In the genomic region with DNA sequence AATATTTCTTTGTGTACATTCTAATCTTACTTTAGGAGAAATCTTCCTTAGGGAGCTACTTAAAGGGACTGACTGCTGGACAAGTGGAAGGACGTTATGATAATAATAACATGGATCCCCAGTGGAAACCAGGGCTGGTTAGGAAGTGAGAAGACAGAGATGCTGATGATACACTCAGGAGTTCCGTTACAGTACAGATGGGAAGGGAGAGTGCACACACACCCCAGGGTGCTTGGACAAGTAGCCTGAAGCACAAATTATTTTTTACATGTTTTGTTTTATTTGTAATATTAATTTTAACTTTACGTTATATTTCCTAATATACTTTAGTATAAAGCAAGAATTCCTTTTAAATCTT, we compare ENCODE assay signal across 18 cellular contexts.
DNase-seq lines count a peak whose midpoint lies in the region; FAIRE-seq and TF ChIP-seq lines count a peak whose summit lies in the region.
"Had no signal": no experiment of that assay in that cellular context is flagged by ENCODE, and none has a peak within 500 bp of the region (broad histone marks: within the 10 kb centered on the region; RNA-seq: fewer than 3 reads in every experiment).

No MANE protein-coding gene starts in this region.

- H4K20me1 ChIP-seq in H1 (replicated peaks in 1 of 2; ENCODE audit: control insufficient read depth in 1 of 2, insufficient read depth in 2 of 2, low read length in 2 of 2) (no peaks in the 10 kb centered on the region), GM23248 (ENCODE audit: insufficient read depth) (no peaks in the 10 kb centered on the region)

- H3K23me2 ChIP-seq in H1 (ENCODE audit: low read depth, low read length) = no peaks in the 10 kb centered on the region; the same call in 1 of the 2 replicates

- H2BK20ac ChIP-seq in H1 (ENCODE audit: low read length) = 0 out of 2 replicates have a peak overlapping the region, but pooled peaks have one; percentile 80

- H2BK15ac ChIP-seq in H1 (ENCODE audit: low read length) = no peak overlapping the region

- no peak overlapping the region for H4K91ac ChIP-seq in H1 (replicated peaks; ENCODE audit: insufficient read length, low read length)

- TF ChIP-seq EP300 in H1 (IDR thresholded peaks at IDR 0.05; ENCODE audit: borderline replicate concordance in 1 of 2, low read depth in 2 of 2, low read length in 2 of 2) = no peak

- H3K27me3 ChIP-seq in H1 (replicated peaks in 1 of 4; ENCODE audit: control insufficient read depth in 3 of 4, extremely low read depth in 1 of 4, insufficient read depth in 3 of 4, low read length in 3 of 4) (no peaks in the 10 kb centered on the region), GM23248 (replicated peaks; ENCODE audit: insufficient read depth) (no peaks in the 10 kb centered on the region)

- no peak overlapping the region for H3K4ac ChIP-seq in H1 (replicated peaks; ENCODE audit: insufficient read length, low read depth, low read length)

- in situ Hi-C loops in GM23248 (cut with MboI) = no loop called here

- H3K4me3 ChIP-seq in H1 (ENCODE audit: extremely low read depth in 1 of 4, insufficient read depth in 2 of 4, low read depth in 3 of 4, low read length in 4 of 4) = no peak overlapping the region
- no peak overlapping the region for H3K4me3 ChIP-seq in GM23248
- H3K4me3 ChIP-seq: SK-N-MC had no signal

- H2BK12ac ChIP-seq in H1 (ENCODE audit: low read depth, low read length) = peak overlapping the region; percentile 94; the same call in 1 of the 2 replicates

- TF ChIP-seq POLR2A in H1 (IDR thresholded peaks at IDR 0.05; ENCODE audit: control extremely low read depth in 1 of 2, low read depth in 2 of 2, low read length in 2 of 2) = no peak

- no peak overlapping the region for H2BK120ac ChIP-seq in H1 (replicated peaks; ENCODE audit: low read depth, low read length)

- no peaks in the 10 kb centered on the region for H3K79me1 ChIP-seq in H1 (ENCODE audit: low read depth, low read length)

- H3F3A ChIP-seq in GM23248 (ENCODE audit: insufficient read depth) = no peaks in the 10 kb centered on the region

- H3K18ac ChIP-seq in H1 (ENCODE audit: extremely low read depth, low read length) = peak overlapping the region; percentile 51; the same call in 1 of the 2 replicates

- H3K56ac ChIP-seq in H1 (replicated peaks; ENCODE audit: insufficient read length, low read depth, low read length) = no peak overlapping the region

- DNase-seq in NCI-H510A (lab: John Stamatoyannopoulos, UW) = peak; percentile 2
- no peak for DNase-seq in NCI-H510A treated with DMSO at 0.1 percent for 48 hours (lab: John Stamatoyannopoulos, UW)
- DNase-seq in NCI-H69 (lab: John Stamatoyannopoulos, UW) = peak; percentile 61
- DNase-seq in H1 (ENCODE audit: low read depth in 1 of 2, low spot score in 2 of 2) = no peak
- no peak for DNase-seq in GM03348 (ENCODE audit: low spot score)
- no peak for DNase-seq in GM23248
- DNase-seq in NCI-H1048 (lab: John Stamatoyannopoulos, UW) = no peak
- DNase-seq in cerebellar nuclear complex (lab: John Stamatoyannopoulos, UW) = no peak
- DNase-seq: DMS 273 treated with DMSO at 0.1 percent for 48 hours, EL, NCI-H1105, NCI-H1694, NCI-H2081 treated with DMSO at 0.1 percent for 48 hours, NCI-H524, SHP77 had no signal

- no peak overlapping the region for H3K23ac ChIP-seq in H1 (ENCODE audit: insufficient read length)

- H3K79me2 ChIP-seq in H1 (ENCODE audit: control insufficient read depth in 1 of 2, insufficient read depth in 2 of 2, low read length in 2 of 2) = no peaks in the 10 kb centered on the region
- H3K79me2 ChIP-seq in GM23248 (ENCODE audit: insufficient read depth) = no peaks in the 10 kb centered on the region

- H3K27ac ChIP-seq in H1 (ENCODE audit: low read depth, low read length) = no peak overlapping the region
- H3K27ac ChIP-seq in GM23248 = no peak overlapping the region
- H3K27ac ChIP-seq: 22Rv1, SK-N-MC had no signal

- TF ChIP-seq RAD21 in H1 (IDR thresholded peaks at IDR 0.05 in 1 of 2, conservative IDR thresholded peaks at IDR 0.05 in 1 of 2; ENCODE audit: low read depth in 2 of 2, low read length in 2 of 2) = no peak

- POLR2A ChIA-PET in H1 (lab: Charles Lee; ENCODE audit: partially characterized antibody) = interaction anchor here (1.3 to 1.4 kb wide), 2 partner anchors 11 to 154 kb away, joined by 3 read pairs; no protein-coding TSS in a partner anchor

- H3K9me3 ChIP-seq in H1 (ENCODE audit: insufficient read depth in 2 of 2, low read depth in 1 of 2, low read length in 1 of 2) (no peaks in the 10 kb centered on the region), GM23248 (ENCODE audit: low read depth) (no peaks in the 10 kb centered on the region)

- no peaks in the 10 kb centered on the region for H3K9me2 ChIP-seq in GM23248 (ENCODE audit: insufficient read depth)

- H3K4me2 ChIP-seq in H1 (ENCODE audit: insufficient read depth in 1 of 2, low read depth in 2 of 2, low read length in 2 of 2) (no peak overlapping the region), GM23248 (ENCODE audit: unreplicated experiment) (no peak overlapping the region)

- CTCF ChIA-PET in H1 (lab: Charles Lee; ENCODE audit: partially characterized antibody) = interaction anchor here (0.9 to 1.3 kb wide), 2 partner anchors 10 to 14 kb away, joined by 3 to 4 read pairs; no protein-coding TSS in a partner anchor

- H3K4me1 ChIP-seq in H1 (replicated peaks in 1 of 4; ENCODE audit: control insufficient read depth in 3 of 4, insufficient read depth in 4 of 4, low read length in 3 of 4) = no peaks in the 10 kb centered on the region
- H3K4me1 ChIP-seq in GM23248 (ENCODE audit: insufficient read depth) = no peaks in the 10 kb centered on the region

- no peak overlapping the region for H4K8ac ChIP-seq in H1 (ENCODE audit: extremely low read depth, insufficient read depth, low read length)

- no peak for TF ChIP-seq CTCF in H1 (IDR thresholded peaks at IDR 0.05; ENCODE audit: control extremely low read depth in 1 of 3, insufficient read depth in 1 of 3, low read depth in 1 of 3, low read length in 3 of 3)

- H3K9ac ChIP-seq in H1 (replicated peaks in 1 of 4; ENCODE audit: extremely low read depth in 1 of 4, low read depth in 3 of 4, low read length in 3 of 4) = no peak overlapping the region
- H3K9ac ChIP-seq in GM23248 = no peak overlapping the region

- peak overlapping the region; percentile 21 for H4K5ac ChIP-seq in H1 (ENCODE audit: insufficient read length, low read depth, low read length)

- no peak overlapping the region for H2BK5ac ChIP-seq in H1 (ENCODE audit: low read depth, low read length)

- WGBS in H1 (ENCODE audit: extremely low coverage in 1 of 2, insufficient coverage in 1 of 2, insufficient read length in 1 of 2, insufficient replicate concordance in 2 of 2, low coverage in 1 of 2, low lambda C conversion rate in 2 of 2, missing lambda C conversion rate in 1 of 2), 2 experiments = 69% methylated on average over 3 of the region's 3 CpGs; no CpG with 5 or more reads in 1 of the 2 experiments
- WGBS in GM23248 (ENCODE audit: low coverage in 1 of 2, low lambda C conversion rate in 2 of 2, missing lambda C conversion rate in 2 of 2), 2 experiments = 58 to 63% methylated on average over 3 of the region's 3 CpGs

- H3K36me3 ChIP-seq in H1 (ENCODE audit: control insufficient read depth in 2 of 4, insufficient read depth in 4 of 4, low read length in 3 of 4) = no peaks in the 10 kb centered on the region
- H3K36me3 ChIP-seq in GM23248 (ENCODE audit: low read depth) = no peaks in the 10 kb centered on the region

- H3K14ac ChIP-seq in H1 (ENCODE audit: insufficient read length) = no peak overlapping the region

- H2AK5ac ChIP-seq in H1 (ENCODE audit: low read depth, low read length) = no peak overlapping the region

- FAIRE-seq in H1 (lab: Jason Lieb, UNC) = no peak
- FAIRE-seq: GM12892 had no signal

- H2AFZ ChIP-seq in H1 (ENCODE audit: low read length) (0 out of 2 replicates have a peak overlapping the region, but pooled peaks have one; percentile 44), GM23248 (no peak overlapping the region)

TF ChIP-seq in H1, 55 proteins besides CTCF, POLR2A, EP300 and RAD21 (continues in another document):
- TF ChIP-seq HDAC6 (IDR thresholded peaks at IDR 0.05; ENCODE audit: low read depth, low read length) = no peak

Comparison
In these comparisons a context has a peak if more than half of its experiments do, and no peak if none do; other contexts are left out.
1. DNase-seq: peak in NCI-H510A (single experiment) and NCI-H69 (single experiment); none in NCI-H510A treated with DMSO at 0.1 percent for 48 hours (single experiment), H1 (0 of 2), GM03348 (single experiment), GM23248 (single experiment), NCI-H1048 (single experiment) and cerebellar nuclear complex (0 of 2).